ENCODE assay signal across 23 cellular contexts in genomic region chr4:57324673-57325307, GRCh38.
"Had no signal": no experiment of that assay in that cellular context is flagged by ENCODE, and none has a peak within 500 bp of the region (broad histone marks: within the 10 kb centered on the region; RNA-seq: fewer than 3 reads in every experiment).

No MANE protein-coding gene starts in this region.

- H3K27me3 ChIP-seq: MG63 had no signal

- H3K4me3 ChIP-seq: MG63, SJSA1, SK-N-MC had no signal

- H3K4me1 ChIP-seq: SJSA1 had no signal

- H3K27ac ChIP-seq: RWPE1, SJSA1, SK-N-MC had no signal

- DNase-seq: IMR-90, Karpas-422, KG1, MG63, NCI-H1092, NCI-H1105 treated with DMSO at 0.1 percent for 48 hours, NCI-H1417 treated with DMSO at 0.1 percent for 48 hours, NCI-H146, NCI-H1694 treated with DMSO at 0.1 percent for 48 hours, NCI-H1930, NCI-H2081, NCI-H2107, NCI-H2227 treated with DMSO at 0.1 percent for 48 hours, NCI-H524 treated with DMSO at 0.1 percent for 48 hours, NCI-H69, NCI-H774, PC-3, SIG-M5 had no signal

- H3K36me3 ChIP-seq: MG63, SJSA1 had no signal

- H3K9me3 ChIP-seq: MG63, SJSA1 had no signal

- ATAC-seq: HepG2, Panc1, PC-3 had no signal
